In genomic region chr6:100464910-100465700, GRCh38 we compare ENCODE assay signal across 8 cellular contexts. TPM values are rescaled to one million over a fixed set of nuclear protein-coding genes. Genes with fewer than 3 reads are reported as not detected.
A peak's percentile ranks its signal among the peaks of the same experiment; 100 is the strongest.
DNase-seq lines count a peak whose midpoint lies in the region; ATAC-seq lines count a peak whose summit lies in the region.

TSS of gene SIM1 (minus strand) at chr6:100464921. CDS start at chr6:100463468, 1,453 bp downstream.

- 1% methylated on average over 64 to 65 of the region's 65 CpGs for WGBS in ectodermal cell, 2 experiments

- peak within 1 kb of the TSS; percentile 31 for H3K4me3 ChIP-seq in ectodermal cell (ENCODE audit: insufficient read depth, low read depth, low read length)
- H3K4me3 ChIP-seq in mucosa of rectum (ENCODE audit: low read length in 2 of 2), result peak within 1 kb of the TSS; percentile 37 to 51

- H3K9ac ChIP-seq in mucosa of rectum (ENCODE audit: low read depth in 1 of 2, low read length in 2 of 2), result no peak within 1 kb of the TSS

- H3K36me3 ChIP-seq in ectodermal cell (ENCODE audit: control insufficient read depth, insufficient read depth, low read length) (no peaks in the 10 kb centered on the region), mucosa of rectum (ENCODE audit: control insufficient read depth in 2 of 2, insufficient read depth in 2 of 2, low read length in 2 of 2) (no peaks in the 10 kb centered on the region)

- H3K9me3 ChIP-seq in ectodermal cell (ENCODE audit: control insufficient read depth, low read length) (no peaks in the 10 kb centered on the region), mucosa of rectum (ENCODE audit: control insufficient read depth in 2 of 2, low read length in 2 of 2) (no peaks in the 10 kb centered on the region)

- peaks cover 8% of the 10 kb centered on the region for H3K4me1 ChIP-seq in ectodermal cell (ENCODE audit: control insufficient read depth, insufficient read depth, low read length)
- peaks cover 0 to 4% of the 10 kb centered on the region in 2 donors for H3K4me1 ChIP-seq in mucosa of rectum (ENCODE audit: control insufficient read depth in 2 of 2, insufficient read depth in 2 of 2, low read length in 2 of 2)

- ATAC-seq in GM19455 (IDR thresholded peaks at IDR 0.05; ENCODE audit: unreplicated experiment) (no peak), HG03045 (IDR thresholded peaks at IDR 0.05; ENCODE audit: unreplicated experiment) (no peak)

- DNase-seq in ELR (ENCODE audit: low read depth) (peak; percentile 97), GOT3 (lab: John Stamatoyannopoulos, UW) (peak; percentile 72), NCI-H748 (lab: John Stamatoyannopoulos, UW; ENCODE audit: unreplicated experiment) (peak; percentile 96)
- DNase-seq in activated effector memory CD4-positive, alpha-beta T cell treated with Interleukin-2 at 50 U/mL for 16 hours, result no peak

- H3K27ac ChIP-seq in ectodermal cell (ENCODE audit: insufficient read depth, low read depth, low read length, poor library complexity, severe bottlenecking) (no peak within 1 kb of the TSS), mucosa of rectum (ENCODE audit: low read depth in 2 of 2, low read length in 2 of 2) (no peak within 1 kb of the TSS)

- H3K27me3 ChIP-seq in ectodermal cell (ENCODE audit: control insufficient read depth, insufficient read depth, low read length, poor library complexity, severe bottlenecking) (peaks cover 100% of the 10 kb centered on the region), mucosa of rectum (ENCODE audit: control insufficient read depth in 2 of 2, insufficient read depth in 2 of 2, low read length in 2 of 2) (peaks cover 85 to 92% of the 10 kb centered on the region in 2 donors)

RNA-seq across cellular contexts. Expression of gene SIM1, which starts in this region (rescaled TPM):
- polyA plus RNA-seq in ectodermal cell (2013, experiment 1 of 4), result not detected
- not detected for polyA plus RNA-seq in ectodermal cell (2013, experiment 2 of 4)
- polyA plus RNA-seq in ectodermal cell (2013, experiment 3 of 4), result not detected
- 0.04 TPM for polyA plus RNA-seq in ectodermal cell (2013, experiment 4 of 4)
